ENCODE assay signal across 13 cellular contexts in genomic region chr12:40262657-40263056, GRCh38. TPM values are rescaled to one million over a fixed set of nuclear protein-coding genes. Genes with fewer than 3 reads are reported as not detected.
DNase-seq lines count a peak whose midpoint lies in the region; ATAC-seq lines count a peak whose summit lies in the region.
"Had no signal": no experiment of that assay in that cellular context is flagged by ENCODE, and none has a peak within 500 bp of the region (broad histone marks: within the 10 kb centered on the region; RNA-seq: fewer than 3 reads in every experiment).

No MANE protein-coding gene starts in this region.

- DNase-seq in D341Med (ENCODE audit: low spot score) (no peak), COLO668 (lab: John Stamatoyannopoulos, UW; ENCODE audit: unreplicated experiment) (no peak), NAMALWA (ENCODE audit: low spot score) (no peak), H4 (ENCODE audit: low spot score) (no peak)
- DNase-seq: AML-193, amniotic stem cell, NCI-H1417 treated with DMSO at 0.1 percent for 48 hours, right lobe of liver, T-helper 17 cell had no signal

- ATAC-seq in GM18499 (IDR thresholded peaks at IDR 0.05; ENCODE audit: insufficient read depth, unreplicated experiment) (peak; percentile 59), GM19468 (IDR thresholded peaks at IDR 0.05; ENCODE audit: extremely low read depth, unreplicated experiment) (peak; percentile 82), HG02885 (IDR thresholded peaks at IDR 0.05; ENCODE audit: poor library complexity, unreplicated experiment) (peak; percentile 86), HG03565 (IDR thresholded peaks at IDR 0.05; ENCODE audit: unreplicated experiment) (peak; percentile 84)
- ATAC-seq: right lobe of liver, T-helper 17 cell had no signal

RNA-seq across cellular contexts. Expression of gene LRRK2, which starts 37.9 kb away (rescaled TPM):
- total RNA-seq in H4 (2014; rRNA removed; shearing (Covaris generic)): 0.72 and 1.1 TPM in 2 replicates
